In the genomic region with DNA sequence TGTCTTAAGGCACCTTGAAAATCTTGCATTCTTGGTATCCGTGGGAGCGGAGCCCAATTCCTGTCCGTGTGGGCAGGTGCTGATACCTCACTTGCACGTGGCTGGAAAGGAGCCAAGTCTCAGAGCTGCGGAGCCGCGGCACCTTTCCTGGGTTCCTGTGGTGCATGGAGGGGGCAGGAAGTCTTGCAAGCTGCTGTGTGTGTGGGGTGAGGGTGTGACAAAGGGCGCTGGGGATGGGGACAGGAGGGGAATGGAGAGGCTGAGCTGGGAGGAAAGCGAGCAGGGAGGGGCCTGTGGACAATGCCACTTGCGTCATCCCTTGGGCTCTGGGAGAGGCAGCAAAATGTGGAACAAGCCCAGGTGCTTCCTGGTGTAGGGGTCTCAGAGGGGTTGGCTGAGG, we compare ENCODE assay signal across 9 cellular contexts.
DNase-seq lines count a peak whose midpoint lies in the region; ATAC-seq and TF ChIP-seq lines count a peak whose summit lies in the region.
"Had no signal": no experiment of that assay in that cellular context is flagged by ENCODE, and none has a peak within 500 bp of the region (broad histone marks: within the 10 kb centered on the region; RNA-seq: fewer than 3 reads in every experiment).

No MANE protein-coding gene starts in this region.

- peaks cover 5% of the 10 kb centered on the region for H3K9me3 Mint-ChIP-seq in activated naive CD8-positive, alpha-beta T cell treated with anti-CD3 and anti-CD28 coated beads for 36 hours

- no peak for TF ChIP-seq CTCF in GM13977 (IDR thresholded peaks at IDR 0.05; ENCODE audit: extremely low read depth, insufficient read depth, missing control alignments)

- ATAC-seq in GM21576 (IDR thresholded peaks at IDR 0.05; ENCODE audit: unreplicated experiment) (no peak), HG03025 (IDR thresholded peaks at IDR 0.05; ENCODE audit: low FRiP score, unreplicated experiment) (no peak)

- DNase-seq in GM13977 (ENCODE audit: low spot score) (peak; percentile 3), NCI-H2171 treated with DMSO at 0.1 percent for 48 hours (lab: John Stamatoyannopoulos, UW) (peak; percentile 68), putamen (ENCODE audit: low spot score) (peak; percentile 22), cortex of kidney (lab: John Stamatoyannopoulos, UW) (no peak), superior temporal gyrus (ENCODE audit: extremely low spot score) (no peak)
- peak; percentile 17 for DNase-seq in activated naive CD8-positive, alpha-beta T cell treated with anti-CD3 and anti-CD28 coated beads for 36 hours
- DNase-seq: lower lobe of right lung had no signal

- in situ Hi-C loops in GM13977 (cut with MboI; ENCODE audit: low pct_unique_long_range_greater_than_20kb, low sequenced_read_pairs, unreplicated experiment), result no loop called here

- no peak overlapping the region for H3K4me3 Mint-ChIP-seq in activated naive CD8-positive, alpha-beta T cell treated with anti-CD3 and anti-CD28 coated beads for 36 hours

- H3K27ac Mint-ChIP-seq in activated naive CD8-positive, alpha-beta T cell treated with anti-CD3 and anti-CD28 coated beads for 36 hours, result no peak overlapping the region

- H3K36me3 Mint-ChIP-seq in activated naive CD8-positive, alpha-beta T cell treated with anti-CD3 and anti-CD28 coated beads for 36 hours, result peaks cover 1% of the 10 kb centered on the region

- H3K27me3 Mint-ChIP-seq in activated naive CD8-positive, alpha-beta T cell treated with anti-CD3 and anti-CD28 coated beads for 36 hours, result no peaks in the 10 kb centered on the region

- peaks cover 8% of the 10 kb centered on the region for H3K4me1 Mint-ChIP-seq in activated naive CD8-positive, alpha-beta T cell treated with anti-CD3 and anti-CD28 coated beads for 36 hours

Comparison
In these comparisons a context has a peak if more than half of its experiments do, and no peak if none do; other contexts are left out.
1. DNase-seq: peak in GM13977 (single experiment), NCI-H2171 treated with DMSO at 0.1 percent for 48 hours (single experiment), activated naive CD8-positive, alpha-beta T cell treated with anti-CD3 and anti-CD28 coated beads for 36 hours (single experiment) and putamen (single experiment); none in cortex of kidney (single experiment) and superior temporal gyrus (single experiment).